Comparison of ENCODE assay signal across 9 cellular contexts in genomic region chr10:114402871-114403544, GRCh38. TPM values are rescaled to one million over a fixed set of nuclear protein-coding genes. Genes with fewer than 3 reads are reported as not detected.
A peak's percentile ranks its signal among the peaks of the same experiment; 100 is the strongest.
DNase-seq lines count a peak whose midpoint lies in the region; ATAC-seq, FAIRE-seq and TF ChIP-seq lines count a peak whose summit lies in the region.
"Had no signal": no experiment of that assay in that cellular context is flagged by ENCODE, and none has a peak within 500 bp of the region (broad histone marks: within the 10 kb centered on the region; RNA-seq: fewer than 3 reads in every experiment).

No MANE protein-coding gene starts in this region.

- H3K9ac ChIP-seq in keratinocyte (ENCODE audit: control insufficient read depth, extremely low read depth, insufficient read depth, low read length), result peak overlapping the region; percentile 83

- H3K27ac ChIP-seq in keratinocyte (ENCODE audit: control insufficient read depth, insufficient read depth, low read length), result peak overlapping the region; percentile 83
- peak overlapping the region in 18 of 21 experiments; percentile 30 to 86 (median 67) for H3K27ac ChIP-seq in skin epidermis

- H2AFZ ChIP-seq in keratinocyte (ENCODE audit: control insufficient read depth, low read length), result peak overlapping the region; percentile 32

- H3K79me2 ChIP-seq in keratinocyte (ENCODE audit: control insufficient read depth, insufficient read depth, low read length), result peaks cover 60% of the 10 kb centered on the region

- H3K4me1 ChIP-seq in HAP-1 (no peaks in the 10 kb centered on the region), keratinocyte (ENCODE audit: control insufficient read depth, extremely low read depth, insufficient read depth, low read length) (peaks cover 37% of the 10 kb centered on the region)

- FAIRE-seq in keratinocyte (lab: Jason Lieb, UNC) (peak; percentile 79), D721Med (lab: Jason Lieb, UNC) (no peak)

- dilution Hi-C loops in keratinocyte (cut with MboI; ENCODE audit: extremely low pct_ligation_motif_present, low sequenced_read_pairs), result no loop called here

- no peaks in the 10 kb centered on the region for H3K9me3 ChIP-seq in HAP-1
- no peaks in the 10 kb centered on the region for H3K9me3 ChIP-seq in keratinocyte (ENCODE audit: control insufficient read depth, low read depth, low read length)

- in situ Hi-C loops in HAP-1 (cut with MboI; ENCODE audit: low sequenced_read_pairs), result no loop called here
- in situ Hi-C loops in astrocyte of the spinal cord (cut with HindIII; ENCODE audit: low sequenced_read_pairs), result no loop called here

- H3K36me3 ChIP-seq in HAP-1 (replicated peaks) (no peaks in the 10 kb centered on the region), keratinocyte (ENCODE audit: control insufficient read depth in 2 of 2, extremely low read depth in 1 of 2, insufficient read depth in 2 of 2, low read length in 2 of 2) (peaks cover 4 to 5% of the 10 kb centered on the region in 2 experiments)

- DNase-seq in HAP-1 (ENCODE audit: low spot score in 2 of 2) (no peak), astrocyte of the spinal cord (ENCODE audit: low read depth, low spot score) (no peak), keratinocyte (ENCODE audit: low read depth, low spot score) (no peak), NCI-H2107 (lab: John Stamatoyannopoulos, UW) (no peak), LoVo (ENCODE audit: low spot score) (no peak), D721Med (ENCODE audit: insufficient read length, low spot score) (no peak)
- DNase-seq: activated CD4-positive, CD25-positive, alpha-beta regulatory T cell treated with anti-CD3 and anti-CD28 coated beads, Interleukin-2, amount 50 U/mL, for 72 hours had no signal

- H4K20me1 ChIP-seq in keratinocyte (ENCODE audit: control insufficient read depth, extremely low read depth, insufficient read depth, low read length), result no peaks in the 10 kb centered on the region

- ATAC-seq in HG03520 (IDR thresholded peaks at IDR 0.05; ENCODE audit: unreplicated experiment), result no peak

- H3K4me2 ChIP-seq in keratinocyte (ENCODE audit: control insufficient read depth, extremely low read depth, insufficient read depth, low read depth, low read length), result peak overlapping the region; percentile 98

- peaks cover 57% of the 10 kb centered on the region for H3K27me3 ChIP-seq in HAP-1 (ENCODE audit: low read depth)
- H3K27me3 ChIP-seq in keratinocyte (ENCODE audit: control insufficient read depth, extremely low read depth, insufficient read depth, low read length), result no peaks in the 10 kb centered on the region

- H3K4me3 ChIP-seq in HAP-1 (peak overlapping the region; percentile 15), astrocyte of the spinal cord (ENCODE audit: low read depth, low read length) (peak overlapping the region; percentile 53), keratinocyte (ENCODE audit: control insufficient read depth in 2 of 3, extremely low read depth in 1 of 3, insufficient read depth in 2 of 3, low read depth in 1 of 3, low read length in 3 of 3) (peak overlapping the region; percentile 76 to 96 (median 92)), skin epidermis (peak overlapping the region; percentile 41 to 61 (median 50))

- TF ChIP-seq CTCF in astrocyte of the spinal cord (IDR thresholded peaks at IDR 0.05; ENCODE audit: low read depth, low read length), result no peak
- no peak for TF ChIP-seq CTCF in keratinocyte (optimal IDR thresholded peaks at IDR 0.05 in 1 of 3, IDR thresholded peaks at IDR 0.05 in 1 of 3, conservative IDR thresholded peaks at IDR 0.05 in 1 of 3; ENCODE audit: extremely low read depth in 1 of 3, insufficient read depth in 2 of 3, low read length in 3 of 3)
- no peak for TF ChIP-seq CTCF in D721Med (IDR thresholded peaks at IDR 0.05; ENCODE audit: insufficient read depth, missing control alignments)

- H3K9me1 ChIP-seq in keratinocyte (ENCODE audit: control insufficient read depth, extremely low read depth, insufficient read depth, low read length), result no peaks in the 10 kb centered on the region

RNA-seq across cellular contexts. Expression of gene AFAP1L2, which starts 1.3 kb away (rescaled TPM):
- 36.8 to 52.5 TPM (median 40.4 TPM) in 3 replicates for polyA plus RNA-seq in keratinocyte
- polyA plus RNA-seq in keratinocyte (2011; ENCODE audit: low read depth), result 20.8 TPM
- polyA plus RNA-seq in keratinocyte (2011; cell fraction: cytosol; rRNA removed), result 29.7 and 35.5 TPM in 2 replicates
- polyA plus RNA-seq in keratinocyte (2011; cell fraction: nucleus; rRNA removed), result 69.0 and 69.2 TPM in 2 replicates
- 13.0 and 44.6 TPM in 2 replicates for polyA plus RNA-seq in keratinocyte (2012; ENCODE audit: low replicate concordance)
- polyA minus RNA-seq in keratinocyte, result 49.9 to 74.0 TPM (median 61.2 TPM) in 3 replicates
- polyA minus RNA-seq in keratinocyte (2011; cell fraction: cytosol; rRNA and poly(A)+ RNA removed), result 44.5 TPM
- 47.1 and 58.1 TPM in 2 replicates for polyA minus RNA-seq in keratinocyte (2011; cell fraction: nucleus; rRNA and poly(A)+ RNA removed)

Comparison
In these comparisons a context has a peak if more than half of its experiments do, and no peak if none do; other contexts are left out.
1. H3K4me3 ChIP-seq: peak in every context shown above with its lines; median percentile 92 in keratinocyte; 53 in astrocyte of the spinal cord; 50 in skin epidermis; 15 in HAP-1.